26 cellular contexts compared by ENCODE assay signal in the genomic region with DNA sequence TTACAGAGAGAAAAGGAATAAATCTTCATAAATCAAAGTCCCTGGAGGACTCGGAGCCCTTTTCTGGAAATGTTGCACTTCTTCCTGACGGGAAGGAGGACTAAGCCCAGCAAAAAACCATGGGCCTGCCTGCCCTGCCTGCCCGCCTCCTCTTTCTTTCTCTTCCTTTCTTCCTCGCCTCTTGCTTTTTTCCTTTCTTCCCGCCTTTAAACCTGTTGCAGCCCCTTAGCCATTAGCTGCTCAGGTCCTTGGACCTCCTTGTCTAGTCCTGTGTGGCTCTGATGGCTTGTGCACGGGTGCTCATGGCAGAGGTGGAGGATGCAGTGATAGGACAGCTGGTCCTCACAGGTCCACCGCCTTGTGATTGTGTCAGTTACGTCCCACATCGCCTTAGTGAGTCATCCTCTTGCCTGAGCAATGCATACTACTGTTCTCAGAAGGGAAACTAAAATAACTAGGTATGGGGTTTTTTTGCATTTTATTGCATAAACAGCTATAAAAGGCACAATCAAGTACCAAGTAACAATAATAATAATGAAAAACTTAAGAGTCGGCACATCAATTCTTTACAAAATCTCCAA.
DNase-seq lines count a peak whose midpoint lies in the region; ATAC-seq and TF ChIP-seq lines count a peak whose summit lies in the region.
"Had no signal": no experiment of that assay in that cellular context is flagged by ENCODE, and none has a peak within 500 bp of the region (broad histone marks: within the 10 kb centered on the region; RNA-seq: fewer than 3 reads in every experiment).

No MANE protein-coding gene starts in this region.

- TF ChIP-seq CTCF in RWPE2 (IDR thresholded peaks at IDR 0.05; ENCODE audit: poor library complexity, severe bottlenecking) (no peak), nephron progenitor cell (IDR thresholded peaks at IDR 0.05) (no peak)

- no peaks in the 10 kb centered on the region for H3K9me3 ChIP-seq in RWPE2 (ENCODE audit: severe bottlenecking)
- H3K9me3 ChIP-seq: upper lobe of left lung had no signal

- no peak overlapping the region for H3K4me3 ChIP-seq in RWPE2 (ENCODE audit: severe bottlenecking)
- H3K4me3 ChIP-seq: BLaER1 treated with 17β-estradiol and CSF1 and Interleukin-3, amounts not matched to agents 10 nM and 100 nM; upper lobe of left lung had no signal

- no peak for DNase-seq in stimulated activated naive CD8-positive, alpha-beta T cell treated with anti-CD3 and anti-CD28 coated beads, Interleukin-15, amount 100 ng/mL, for 72 hours
- DNase-seq in stimulated activated naive CD8-positive, alpha-beta T cell treated with anti-CD3 and anti-CD28 coated beads, Interleukin-15, Interleukin-2, amounts not matched to agents 100 U/mL and 50 U/mL, for 24 hours = no peak
- DNase-seq in RWPE2 (ENCODE audit: low spot score) (no peak), nephron progenitor cell (no peak), LoVo (ENCODE audit: low spot score) (no peak), NCI-H2107 treated with DMSO at 0.1 percent for 48 hours (lab: John Stamatoyannopoulos, UW; ENCODE audit: unreplicated experiment) (no peak)
- DNase-seq: activated naive CD8-positive, alpha-beta T cell treated with anti-CD3 and anti-CD28 coated beads, Interleukin-2, amount 50 U/mL, for 24 hours; activated T-cell treated with anti-CD3 and anti-CD28 coated beads, Interleukin-2, amount 50 U/mL, for 24 hours; COR-L47; dermis blood vessel endothelial cell; DMS53; H9; KG1; naive thymus-derived CD8-positive, alpha-beta T cell; NCI-H1105; NCI-H187 treated with DMSO at 0.1 percent for 48 hours; NCI-H524 treated with DMSO at 0.1 percent for 48 hours; small intestine; stimulated activated CD4-positive, alpha-beta T cell treated with anti-CD3 and anti-CD28 coated beads, Interleukin-1b, Interleukin-23, amount 100 ng/mL, for 48 hours; T-helper 2 cell; upper lobe of left lung had no signal

- H3K4me1 Mint-ChIP-seq in stimulated activated naive CD8-positive, alpha-beta T cell treated with anti-CD3 and anti-CD28 coated beads, Interleukin-15, amount 100 ng/mL, for 72 hours = peaks cover 10% of the 10 kb centered on the region
- peaks cover 50% of the 10 kb centered on the region for H3K4me1 Mint-ChIP-seq in nephron progenitor cell
- H3K4me1 Mint-ChIP-seq: activated naive CD8-positive, alpha-beta T cell treated with anti-CD3 and anti-CD28 coated beads, Interleukin-2, amount 50 U/mL, for 24 hours; central memory CD8-positive, alpha-beta T cell had no signal

- no peaks in the 10 kb centered on the region for H3K4me1 ChIP-seq in RWPE2 (ENCODE audit: insufficient read depth, poor library complexity, severe bottlenecking)

- H3K36me3 ChIP-seq in RWPE2 (ENCODE audit: low read depth) = no peaks in the 10 kb centered on the region
- H3K36me3 ChIP-seq: BLaER1 treated with 17β-estradiol and CSF1 and Interleukin-3, amounts not matched to agents 10 nM and 100 nM; upper lobe of left lung had no signal

- peaks cover 14% of the 10 kb centered on the region for H3K36me3 Mint-ChIP-seq in nephron progenitor cell (ENCODE audit: low read depth)
- H3K36me3 Mint-ChIP-seq: naive thymus-derived CD8-positive, alpha-beta T cell had no signal

- peaks cover 85% of the 10 kb centered on the region for H3K27me3 ChIP-seq in RWPE2 (ENCODE audit: insufficient read depth, poor library complexity, severe bottlenecking)

- H3K27ac Mint-ChIP-seq in stimulated activated naive CD8-positive, alpha-beta T cell treated with anti-CD3 and anti-CD28 coated beads, Interleukin-15, amount 100 ng/mL, for 72 hours = no peak overlapping the region
- no peak overlapping the region for H3K27ac Mint-ChIP-seq in nephron progenitor cell
- H3K27ac Mint-ChIP-seq: activated naive CD8-positive, alpha-beta T cell treated with anti-CD3 and anti-CD28 coated beads, Interleukin-2, amount 50 U/mL, for 24 hours; activated T-cell treated with anti-CD3 and anti-CD28 coated beads, Interleukin-2, amount 50 U/mL, for 24 hours; H9; naive thymus-derived CD8-positive, alpha-beta T cell had no signal

- peaks cover 88% of the 10 kb centered on the region for H3K27me3 Mint-ChIP-seq in stimulated activated naive CD8-positive, alpha-beta T cell treated with anti-CD3 and anti-CD28 coated beads, Interleukin-15, amount 100 ng/mL, for 72 hours
- peaks cover 99% of the 10 kb centered on the region for H3K27me3 Mint-ChIP-seq in nephron progenitor cell (ENCODE audit: low read depth, poor library complexity)

- peak; percentile 46 for ATAC-seq in stimulated activated naive CD8-positive, alpha-beta T cell treated with anti-CD3 and anti-CD28 coated beads, Interleukin-15, amount 100 ng/mL, for 72 hours
- ATAC-seq in stimulated activated naive CD8-positive, alpha-beta T cell treated with anti-CD3 and anti-CD28 coated beads, Interleukin-15, Interleukin-2, amounts not matched to agents 100 U/mL and 50 U/mL, for 24 hours = no peak
- peak; percentile 50; the same call in 1 of the 3 replicates for ATAC-seq in RWPE2 (ENCODE audit: low read depth)
- no peak for ATAC-seq in GM18861 (IDR thresholded peaks at IDR 0.05; ENCODE audit: unreplicated experiment)
- ATAC-seq: activated naive CD8-positive, alpha-beta T cell treated with anti-CD3 and anti-CD28 coated beads, Interleukin-2, amount 50 U/mL, for 24 hours; naive thymus-derived CD8-positive, alpha-beta T cell; SK-N-SH treated with all-trans-retinoic acid at 6 μM for 48 hours had no signal

- no peak overlapping the region for H3K27ac ChIP-seq in RWPE2 (ENCODE audit: poor library complexity, severe bottlenecking)
- H3K27ac ChIP-seq: BLaER1 treated with 17β-estradiol and CSF1 and Interleukin-3, amounts not matched to agents 10 nM and 100 nM; RWPE1; upper lobe of left lung had no signal

- no peak overlapping the region for H3K4me3 Mint-ChIP-seq in stimulated activated naive CD8-positive, alpha-beta T cell treated with anti-CD3 and anti-CD28 coated beads, Interleukin-15, amount 100 ng/mL, for 72 hours
- H3K4me3 Mint-ChIP-seq in nephron progenitor cell = peak overlapping the region; percentile 55
- H3K4me3 Mint-ChIP-seq: activated naive CD8-positive, alpha-beta T cell treated with anti-CD3 and anti-CD28 coated beads, Interleukin-2, amount 50 U/mL, for 24 hours; activated T-cell treated with anti-CD3 and anti-CD28 coated beads, Interleukin-2, amount 50 U/mL, for 24 hours; central memory CD8-positive, alpha-beta T cell; H9; naive thymus-derived CD8-positive, alpha-beta T cell had no signal

- no peaks in the 10 kb centered on the region for H3K9me3 Mint-ChIP-seq in stimulated activated naive CD8-positive, alpha-beta T cell treated with anti-CD3 and anti-CD28 coated beads, Interleukin-15, amount 100 ng/mL, for 72 hours
- no peaks in the 10 kb centered on the region for H3K9me3 Mint-ChIP-seq in nephron progenitor cell
- H3K9me3 Mint-ChIP-seq: activated naive CD8-positive, alpha-beta T cell treated with anti-CD3 and anti-CD28 coated beads, Interleukin-2, amount 50 U/mL, for 24 hours; activated T-cell treated with anti-CD3 and anti-CD28 coated beads, Interleukin-2, amount 50 U/mL, for 24 hours; central memory CD8-positive, alpha-beta T cell; H9; naive thymus-derived CD8-positive, alpha-beta T cell had no signal

Comparison
In these comparisons a context has a peak if more than half of its experiments do, and no peak if none do; other contexts are left out.
1. ATAC-seq: peak in stimulated activated naive CD8-positive, alpha-beta T cell treated with anti-CD3 and anti-CD28 coated beads, Interleukin-15, amount 100 ng/mL, for 72 hours (single experiment) and RWPE2 (single experiment); none in stimulated activated naive CD8-positive, alpha-beta T cell treated with anti-CD3 and anti-CD28 coated beads, Interleukin-15, Interleukin-2, amounts not matched to agents 100 U/mL and 50 U/mL, for 24 hours (single experiment) and GM18861 (single experiment).